Comparison of ENCODE assay signal across 18 cellular contexts in genomic region chr1:85356130-85356529, GRCh38.
A peak's percentile ranks its signal among the peaks of the same experiment; 100 is the strongest.
DNase-seq lines count a peak whose midpoint lies in the region; ATAC-seq, FAIRE-seq and TF ChIP-seq lines count a peak whose summit lies in the region.
"Had no signal": no experiment of that assay in that cellular context is flagged by ENCODE, and none has a peak within 500 bp of the region (broad histone marks: within the 10 kb centered on the region; RNA-seq: fewer than 3 reads in every experiment).

No MANE protein-coding gene starts in this region.

- no peak for TF ChIP-seq RAD21 in HepG2 (CRISPR knock-in tag; IDR thresholded peaks at IDR 0.05)

- peak overlapping the region; percentile 46 for H3K27ac Mint-ChIP-seq in HFFc6
- no peak overlapping the region for H3K27ac Mint-ChIP-seq in CD8-positive, alpha-beta T cell
- H3K27ac Mint-ChIP-seq: CD8-positive, alpha-beta memory T cell; T-cell had no signal

- no peak for TF ChIP-seq POLR2A in right lobe of liver (IDR thresholded peaks at IDR 0.05)
- TF ChIP-seq POLR2A in HepG2 (IDR thresholded peaks at IDR 0.05; ENCODE audit: insufficient read depth in 1 of 2, low read depth in 2 of 2, low read length in 2 of 2), result no peak

- peak overlapping the region in 2 of 3 donors; percentile 53 to 58 for H3K27ac ChIP-seq in right lobe of liver
- no peak overlapping the region for H3K27ac ChIP-seq in HepG2 (ENCODE audit: extremely low read length, insufficient read depth, low read length)
- H3K27ac ChIP-seq in VCaP, result peak overlapping the region; percentile 58
- H3K27ac ChIP-seq in CD8-positive, alpha-beta T cell (ENCODE audit: low read depth, low read length), result no peak overlapping the region
- H3K27ac ChIP-seq in dorsolateral prefrontal cortex, result no peak overlapping the region
- H3K27ac ChIP-seq: BLaER1 treated with 17β-estradiol and CSF1 and Interleukin-3, amounts not matched to agents 10 nM and 100 nM had no signal

- FAIRE-seq in HepG2 (lab: Jason Lieb, UNC), result no peak
- FAIRE-seq: HTR-8/SVneo had no signal

- no peak overlapping the region for H3K4me3 ChIP-seq in right lobe of liver
- H3K4me3 ChIP-seq in HepG2 (replicated peaks in 1 of 3; ENCODE audit: insufficient read depth in 1 of 3, low read depth in 2 of 3, low read length in 3 of 3), result no peak overlapping the region
- H3K4me3 ChIP-seq in CD8-positive, alpha-beta T cell (ENCODE audit: low read depth, low read length), result no peak overlapping the region
- no peak overlapping the region for H3K4me3 ChIP-seq in dorsolateral prefrontal cortex
- H3K4me3 ChIP-seq: BLaER1 treated with 17β-estradiol and CSF1 and Interleukin-3, amounts not matched to agents 10 nM and 100 nM had no signal

- H3K9me3 ChIP-seq in right lobe of liver (no peaks in the 10 kb centered on the region), HepG2 (ENCODE audit: low read length) (no peaks in the 10 kb centered on the region)
- H3K9me3 ChIP-seq in CD8-positive, alpha-beta T cell (ENCODE audit: low read length), result no peaks in the 10 kb centered on the region
- H3K9me3 ChIP-seq: BLaER1 treated with 17β-estradiol and CSF1 and Interleukin-3, amounts not matched to agents 10 nM and 100 nM; SK-N-SH had no signal

- in situ Hi-C loops in HepG2 (cut with HindIII; ENCODE audit: extremely low pct_ligation_motif_present, low pct_unique_long_range_greater_than_20kb), result no loop called here

- ATAC-seq in right lobe of liver (peak; percentile 64 to 84 (median 80)), HepG2 (no peak)
- no peak for ATAC-seq in CD8-positive, alpha-beta T cell
- ATAC-seq: T-cell had no signal

- no TSS peak for BruUV-seq in HepG2 (replicated peaks; lab: Mats Ljungman, UMichigan)

- no peaks in the 10 kb centered on the region for H3K36me3 ChIP-seq in right lobe of liver
- H3K36me3 ChIP-seq in HepG2 (replicated peaks in 1 of 2; ENCODE audit: control insufficient read depth in 1 of 2, insufficient read depth in 2 of 2, low read length in 2 of 2), result peaks cover 6 to 17% of the 10 kb centered on the region in 2 experiments; a peak in 3 of 5 replicates
- no peaks in the 10 kb centered on the region for H3K36me3 ChIP-seq in CD8-positive, alpha-beta T cell (ENCODE audit: insufficient read depth, low read length)
- H3K36me3 ChIP-seq: BLaER1 treated with 17β-estradiol and CSF1 and Interleukin-3, amounts not matched to agents 10 nM and 100 nM had no signal

- DNase-seq in right lobe of liver (no peak), HepG2 (ENCODE audit: low spot score) (no peak), HFFc6 (no peak), NCI-H1417 treated with DMSO at 0.1 percent for 48 hours (lab: John Stamatoyannopoulos, UW) (no peak), dorsolateral prefrontal cortex (no peak)
- no peak for DNase-seq in CD8-positive, alpha-beta T cell
- DNase-seq: CD8-positive, alpha-beta memory T cell; DMS79; H7; NCI-H187; NCI-H2171; NCI-H526 treated with DMSO at 0.1 percent for 48 hours; Right ventricle myocardium superior; SK-N-SH; T-cell had no signal

- H2AFZ ChIP-seq in HepG2 (ENCODE audit: low read length), result no peak overlapping the region

- intact Hi-C loops in right lobe of liver (cut with DNase I), result no loop called here
- intact Hi-C loops in HepG2 (cut with micrococcal nuclease; ENCODE audit: unreplicated experiment), result no loop called here
- intact Hi-C loops in CD8-positive, alpha-beta T cell (cut with DNase I, micrococcal nuclease), result no loop called here
- intact Hi-C loops in dorsolateral prefrontal cortex (cut with DNase I), result no loop called here

- no peak overlapping the region for H3K4me2 ChIP-seq in HepG2 (ENCODE audit: low read depth, low read length)
- H3K4me2 ChIP-seq: BLaER1 treated with 17β-estradiol and CSF1 and Interleukin-3, amounts not matched to agents 10 nM and 100 nM; SK-N-SH had no signal

- TF ChIP-seq CTCF in right lobe of liver (IDR thresholded peaks at IDR 0.05) (no peak), HepG2 (CRISPR knock-in tag; IDR thresholded peaks at IDR 0.05) (no peak), HFFc6 (IDR thresholded peaks at IDR 0.05) (no peak), VCaP (conservative IDR thresholded peaks at IDR 0.05) (no peak), dorsolateral prefrontal cortex (IDR thresholded peaks at IDR 0.05 in 54 of 56, conservative IDR thresholded peaks at IDR 0.05 in 2 of 56; ENCODE audit: low read depth in 1 of 56, partially characterized antibody in 56 of 56) (no peak)
- no peak for TF ChIP-seq CTCF in CD8-positive, alpha-beta T cell (IDR thresholded peaks at IDR 0.05)

- peaks cover 61% of the 10 kb centered on the region for H3K36me3 Mint-ChIP-seq in HFFc6 (ENCODE audit: low read depth)
- no peaks in the 10 kb centered on the region for H3K36me3 Mint-ChIP-seq in CD8-positive, alpha-beta T cell
- H3K36me3 Mint-ChIP-seq: CD8-positive, alpha-beta memory T cell; T-cell had no signal

- CTCF ChIA-PET in HepG2 (lab: Yijun Ruan, JAX; ENCODE audit: low intra/inter-chr PET ratio, low total read pairs), result no interaction called here
- CTCF ChIA-PET in CD8-positive, alpha-beta T cell (lab: Charles Lee), result no interaction called here

- H4K20me1 ChIP-seq in HepG2 (ENCODE audit: insufficient read depth, low read length), result no peaks in the 10 kb centered on the region
- H4K20me1 ChIP-seq: BLaER1 treated with 17β-estradiol and CSF1 and Interleukin-3, amounts not matched to agents 10 nM and 100 nM had no signal

- POLR2A ChIA-PET in HepG2 (lab: Yijun Ruan, JAX), result no interaction called here
- POLR2A ChIA-PET in CD8-positive, alpha-beta T cell (lab: Charles Lee), result interaction anchor here (0.7 kb wide), 1 partner anchor 12 kb away, joined by 3 read pairs; no protein-coding TSS in a partner anchor

- H3K4me1 ChIP-seq in right lobe of liver (peaks cover 0 to 24% (median 0%) of the 10 kb centered on the region in 4 donors), HepG2 (ENCODE audit: insufficient read depth, low read length) (peaks cover 8% of the 10 kb centered on the region; the same call in 1 of the 2 replicates)
- H3K4me1 ChIP-seq in CD8-positive, alpha-beta T cell (ENCODE audit: insufficient read depth, low read length), result no peaks in the 10 kb centered on the region
- H3K4me1 ChIP-seq: BLaER1 treated with 17β-estradiol and CSF1 and Interleukin-3, amounts not matched to agents 10 nM and 100 nM had no signal

- peaks cover 13% of the 10 kb centered on the region for H3K79me2 ChIP-seq in HepG2 (ENCODE audit: insufficient read depth, low read length)

- H3K27me3 ChIP-seq in right lobe of liver, result no peaks in the 10 kb centered on the region
- H3K27me3 ChIP-seq in HepG2 (ENCODE audit: control insufficient read depth in 1 of 2, insufficient read depth in 2 of 2, low read length in 2 of 2), result no peaks in the 10 kb centered on the region
- no peaks in the 10 kb centered on the region for H3K27me3 ChIP-seq in CD8-positive, alpha-beta T cell (ENCODE audit: insufficient read depth, low read length)
- no peaks in the 10 kb centered on the region for H3K27me3 ChIP-seq in dorsolateral prefrontal cortex
- H3K27me3 ChIP-seq: BLaER1 treated with 17β-estradiol and CSF1 and Interleukin-3, amounts not matched to agents 10 nM and 100 nM had no signal

- TF ChIP-seq EP300 in HepG2 (IDR thresholded peaks at IDR 0.05; ENCODE audit: low read depth in 2 of 2, low read length in 2 of 2) (no peak), HepG2 (CRISPR knock-in tag; IDR thresholded peaks at IDR 0.05; ENCODE audit: borderline replicate concordance) (no peak)

- H3K4me3 Mint-ChIP-seq in HFFc6, result no peak overlapping the region
- H3K4me3 Mint-ChIP-seq in CD8-positive, alpha-beta T cell, result no peak overlapping the region
- H3K4me3 Mint-ChIP-seq: CD8-positive, alpha-beta memory T cell; T-cell had no signal

- no peaks in the 10 kb centered on the region for H3K9me3 Mint-ChIP-seq in HFFc6
- H3K9me3 Mint-ChIP-seq in CD8-positive, alpha-beta T cell, result no peaks in the 10 kb centered on the region
- H3K9me3 Mint-ChIP-seq: CD8-positive, alpha-beta memory T cell; T-cell had no signal

- H3K27me3 Mint-ChIP-seq in HFFc6 (ENCODE audit: insufficient read depth), result peaks cover 6% of the 10 kb centered on the region; the same call in 1 of the 2 replicates
- H3K27me3 Mint-ChIP-seq in CD8-positive, alpha-beta T cell (ENCODE audit: low read depth), result no peaks in the 10 kb centered on the region

- no peak overlapping the region for H3K9ac ChIP-seq in HepG2 (ENCODE audit: insufficient read depth, low read depth, low read length)
- H3K9ac ChIP-seq: BLaER1 treated with 17β-estradiol and CSF1 and Interleukin-3, amounts not matched to agents 10 nM and 100 nM; SK-N-SH had no signal

- peaks cover 74% of the 10 kb centered on the region for H3K4me1 Mint-ChIP-seq in HFFc6 (ENCODE audit: low read depth)
- no peaks in the 10 kb centered on the region for H3K4me1 Mint-ChIP-seq in CD8-positive, alpha-beta T cell (ENCODE audit: low read depth)
- H3K4me1 Mint-ChIP-seq: CD8-positive, alpha-beta memory T cell; T-cell had no signal

TF ChIP-seq in HepG2, 621 proteins besides CTCF, POLR2A, EP300 and RAD21 (continues in another document):
- TF ChIP-seq ZNF569 (CRISPR knock-in tag; IDR thresholded peaks at IDR 0.05; ENCODE audit: borderline replicate concordance) (no peak), ARID3A (IDR thresholded peaks at IDR 0.05; ENCODE audit: low read depth, low read length) (no peak)

Comparison
In these comparisons a context has a peak if more than half of its experiments do, and no peak if none do; other contexts are left out.
1. ATAC-seq: peak in right lobe of liver (4 of 4); none in HepG2 (single experiment) and CD8-positive, alpha-beta T cell (single experiment).
2. H3K27ac ChIP-seq: peak in right lobe of liver (2 of 3) and VCaP (single experiment); none in HepG2 (single experiment), CD8-positive, alpha-beta T cell (single experiment) and dorsolateral prefrontal cortex (0 of 59).